ENCODE assay signal across 1 cellular context in the genomic region with DNA sequence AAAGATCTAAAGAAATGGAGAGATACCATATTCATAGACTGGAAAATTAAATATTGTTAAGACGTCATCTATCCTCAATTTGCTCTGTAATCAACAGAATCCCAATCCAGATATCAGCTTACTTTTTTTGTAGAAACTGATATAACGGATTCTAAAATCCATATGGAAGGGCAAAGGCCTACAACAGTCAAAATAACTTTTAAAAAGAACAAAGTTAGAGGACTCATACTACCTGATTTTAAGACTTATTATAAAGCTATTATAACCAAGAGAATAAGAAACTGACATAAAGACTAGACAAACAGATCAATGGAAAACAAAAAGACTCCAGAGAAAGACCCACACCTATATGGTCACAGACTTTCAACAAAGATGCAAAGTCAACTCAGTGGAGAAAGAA.
TF ChIP-seq lines count a peak whose summit lies in the region.

No MANE protein-coding gene starts in this region.

TF ChIP-seq in H1, 55 proteins besides CTCF, POLR2A, EP300 and RAD21:
- TF ChIP-seq GTF2F1 (IDR thresholded peaks at IDR 0.05; ENCODE audit: borderline replicate concordance, low read depth, low read length) (no peak), RNF2 (IDR thresholded peaks at IDR 0.05; ENCODE audit: borderline replicate concordance, low read depth, low read length, missing control alignments, poor library complexity, severe bottlenecking) (no peak), ZNF274 (IDR thresholded peaks at IDR 0.05; ENCODE audit: borderline replicate concordance, extremely low read depth, low read length) (peak; percentile 53; the same call in 1 of the 2 replicates), NANOG (IDR thresholded peaks at IDR 0.05; ENCODE audit: insufficient read depth, low read depth, low read length, poor library complexity, severe bottlenecking) (no peak)
